ENCODE assay signal across 10 cellular contexts in the genomic region with DNA sequence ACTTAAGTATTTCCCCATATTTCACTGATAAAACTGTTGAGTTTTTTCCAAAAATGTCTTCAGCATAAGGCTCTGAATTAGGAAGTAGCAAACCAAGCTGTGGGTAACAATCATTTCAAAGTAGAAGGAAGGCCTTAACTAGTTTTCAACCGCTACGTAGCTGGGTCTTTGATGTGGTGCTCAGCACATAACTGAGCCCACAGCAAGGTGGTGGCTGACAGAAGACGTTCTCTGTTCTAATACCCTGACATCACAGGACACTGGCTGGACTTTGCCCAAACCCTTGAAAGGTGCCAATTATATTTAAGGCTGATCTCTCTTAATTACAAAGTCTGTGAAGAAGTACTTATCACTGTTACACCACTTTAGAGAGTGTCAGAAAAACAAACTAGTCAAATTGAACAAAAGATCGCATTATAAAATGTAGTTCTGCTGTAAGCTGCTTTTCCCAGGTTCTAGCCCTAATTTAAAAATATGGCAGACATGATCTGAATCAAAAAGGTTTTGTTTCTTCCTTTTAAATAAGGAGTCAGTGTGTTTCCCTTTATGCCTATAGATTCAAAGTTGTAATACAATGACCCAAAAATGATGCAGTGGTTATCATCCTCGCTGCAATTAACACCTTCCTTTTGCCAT. TPM values are rescaled to one million over a fixed set of nuclear protein-coding genes. Genes with fewer than 3 reads are reported as not detected.
DNase-seq lines count a peak whose midpoint lies in the region; ATAC-seq and TF ChIP-seq lines count a peak whose summit lies in the region.
"Had no signal": no experiment of that assay in that cellular context is flagged by ENCODE, and none has a peak within 500 bp of the region (broad histone marks: within the 10 kb centered on the region; RNA-seq: fewer than 3 reads in every experiment).

No MANE protein-coding gene starts in this region.

- H3K4me1 Mint-ChIP-seq in activated naive CD4-positive, alpha-beta T cell treated with anti-CD3 and anti-CD28 coated beads for 36 hours (ENCODE audit: low read depth) = peaks cover 18% of the 10 kb centered on the region
- peaks cover 23% of the 10 kb centered on the region for H3K4me1 Mint-ChIP-seq in activated naive CD8-positive, alpha-beta T cell treated with anti-CD3 and anti-CD28 coated beads for 36 hours

- H3K27me3 Mint-ChIP-seq in activated naive CD4-positive, alpha-beta T cell treated with anti-CD3 and anti-CD28 coated beads for 36 hours (ENCODE audit: low read depth) = no peaks in the 10 kb centered on the region
- no peaks in the 10 kb centered on the region for H3K27me3 Mint-ChIP-seq in activated naive CD8-positive, alpha-beta T cell treated with anti-CD3 and anti-CD28 coated beads for 36 hours

- intact Hi-C loops in activated naive CD4-positive, alpha-beta T cell treated with anti-CD3 and anti-CD28 coated beads for 36 hours (cut with micrococcal nuclease) = no loop called here

- no peak for TF ChIP-seq CTCF in omental fat pad (IDR thresholded peaks at IDR 0.05)

- no peak overlapping the region for H3K27ac Mint-ChIP-seq in activated naive CD4-positive, alpha-beta T cell treated with anti-CD3 and anti-CD28 coated beads for 36 hours
- H3K27ac Mint-ChIP-seq in activated naive CD8-positive, alpha-beta T cell treated with anti-CD3 and anti-CD28 coated beads for 36 hours = no peak overlapping the region

- H3K4me3 Mint-ChIP-seq in activated naive CD4-positive, alpha-beta T cell treated with anti-CD3 and anti-CD28 coated beads for 36 hours = no peak overlapping the region
- no peak overlapping the region for H3K4me3 Mint-ChIP-seq in activated naive CD8-positive, alpha-beta T cell treated with anti-CD3 and anti-CD28 coated beads for 36 hours

- DNase-seq in activated naive CD4-positive, alpha-beta T cell treated with anti-CD3 and anti-CD28 coated beads for 36 hours = peak; percentile 47
- no peak for DNase-seq in activated naive CD4-positive, alpha-beta T cell treated with anti-CD3 and anti-CD28 coated beads, Interleukin-2, amount 50 U/mL, for 16 hours
- peak; percentile 49 for DNase-seq in NCI-H69 (lab: John Stamatoyannopoulos, UW)
- peak; percentile 27 for DNase-seq in activated naive CD8-positive, alpha-beta T cell treated with anti-CD3 and anti-CD28 coated beads for 36 hours
- no peak for DNase-seq in stimulated activated naive CD8-positive, alpha-beta T cell treated with anti-CD3 and anti-CD28 coated beads, Interleukin-15, Interleukin-2, amounts not matched to agents 100 U/mL and 50 U/mL, for 24 hours
- DNase-seq in NCI-H526 treated with DMSO at 0.1 percent for 48 hours (lab: John Stamatoyannopoulos, UW) = no peak
- no peak for DNase-seq in omental fat pad (ENCODE audit: low spot score)
- DNase-seq: adrenal gland, glutamatergic neuron had no signal

- peaks cover 1% of the 10 kb centered on the region for H3K36me3 Mint-ChIP-seq in activated naive CD4-positive, alpha-beta T cell treated with anti-CD3 and anti-CD28 coated beads for 36 hours (ENCODE audit: low read depth)
- peaks cover 10% of the 10 kb centered on the region for H3K36me3 Mint-ChIP-seq in activated naive CD8-positive, alpha-beta T cell treated with anti-CD3 and anti-CD28 coated beads for 36 hours

- CTCF ChIA-PET in activated naive CD4-positive, alpha-beta T cell treated with anti-CD3 and anti-CD28 coated beads for 36 hours (lab: Charles Lee) = interaction anchor here (1.1 to 1.3 kb wide), 2 partner anchors 170 to 173 kb away, joined by 3 to 4 read pairs; no protein-coding TSS in a partner anchor

- ATAC-seq in stimulated activated naive CD8-positive, alpha-beta T cell treated with anti-CD3 and anti-CD28 coated beads, Interleukin-15, Interleukin-2, amounts not matched to agents 100 U/mL and 50 U/mL, for 24 hours = peak; percentile 79
- no peak for ATAC-seq in omental fat pad (ENCODE audit: low FRiP score)
- no peak for ATAC-seq in GM18502 (IDR thresholded peaks at IDR 0.05; ENCODE audit: poor library complexity, unreplicated experiment)

- no peaks in the 10 kb centered on the region for H3K9me3 Mint-ChIP-seq in activated naive CD4-positive, alpha-beta T cell treated with anti-CD3 and anti-CD28 coated beads for 36 hours
- H3K9me3 Mint-ChIP-seq in activated naive CD8-positive, alpha-beta T cell treated with anti-CD3 and anti-CD28 coated beads for 36 hours = no peaks in the 10 kb centered on the region

RNA-seq across cellular contexts. Expression of gene MAN1A1, which starts 26.7 kb away (rescaled TPM):
- total RNA-seq in activated naive CD4-positive, alpha-beta T cell treated with anti-CD3 and anti-CD28 coated beads for 36 hours = 10 to 100 TPM; 14.8 to 15.1 TPM
- total RNA-seq in activated naive CD8-positive, alpha-beta T cell treated with anti-CD3 and anti-CD28 coated beads for 36 hours = 10 to 100 TPM; 21.4 to 22.6 TPM
- 100 to 1,000 TPM; 210 to 247 (median 229) TPM for total RNA-seq in omental fat pad

Comparison
In these comparisons a context has a peak if more than half of its experiments do, and no peak if none do; other contexts are left out.
1. DNase-seq: peak in activated naive CD4-positive, alpha-beta T cell treated with anti-CD3 and anti-CD28 coated beads for 36 hours (single experiment), NCI-H69 (single experiment) and activated naive CD8-positive, alpha-beta T cell treated with anti-CD3 and anti-CD28 coated beads for 36 hours (single experiment); none in activated naive CD4-positive, alpha-beta T cell treated with anti-CD3 and anti-CD28 coated beads, Interleukin-2, amount 50 U/mL, for 16 hours (single experiment), stimulated activated naive CD8-positive, alpha-beta T cell treated with anti-CD3 and anti-CD28 coated beads, Interleukin-15, Interleukin-2, amounts not matched to agents 100 U/mL and 50 U/mL, for 24 hours (single experiment), NCI-H526 treated with DMSO at 0.1 percent for 48 hours (single experiment) and omental fat pad (single experiment).
2. RNA of gene MAN1A1, which starts 26.7 kb away (total RNA-seq): 210 to 247 TPM in omental fat pad; 21.4 to 22.6 TPM in activated naive CD8-positive, alpha-beta T cell treated with anti-CD3 and anti-CD28 coated beads for 36 hours and 14.8 to 15.1 TPM in activated naive CD4-positive, alpha-beta T cell treated with anti-CD3 and anti-CD28 coated beads for 36 hours; every median in the first group is over 4 times any median in the second.